ENCODE assay signal across 1 cellular context in genomic region chr9:124506931-124507879, GRCh38.
TF ChIP-seq lines count a peak whose summit lies in the region.

TSS of gene NR5A1 (minus strand) at chr9:124507399. CDS start at chr9:124503395, 4,004 bp downstream.

TF ChIP-seq in HepG2, 621 proteins besides CTCF, POLR2A, EP300 and RAD21 (continued from another document and continues in another):
- TF ChIP-seq HIVEP1 (CRISPR knock-in tag; IDR thresholded peaks at IDR 0.05) (no peak; the same call in 1 of the 2 replicates), ATRX (CRISPR knock-in tag; IDR thresholded peaks at IDR 0.05; ENCODE audit: borderline replicate concordance) (no peak), NCOR1 (IDR thresholded peaks at IDR 0.05; ENCODE audit: borderline replicate concordance, low read length) (no peak), ZNF720 (CRISPR knock-in tag; IDR thresholded peaks at IDR 0.05) (no peak), CBX1 (IDR thresholded peaks at IDR 0.05; ENCODE audit: low read depth) (no peak), DNMT1 (CRISPR knock-in tag; IDR thresholded peaks at IDR 0.05) (no peak), ZSCAN9 (CRISPR knock-in tag; IDR thresholded peaks at IDR 0.05; ENCODE audit: borderline replicate concordance) (0 out of 2 replicates have a peak, but pooled peaks have one; percentile 69), TOE1 (CRISPR knock-in tag; IDR thresholded peaks at IDR 0.05) (0 out of 2 replicates have a peak, but pooled peaks have one; percentile 39), ZNF263 (CRISPR knock-in tag; IDR thresholded peaks at IDR 0.05) (peak; percentile 56; the same call in 1 of the 2 replicates), ZNF746 (CRISPR knock-in tag; IDR thresholded peaks at IDR 0.05) (no peak), KIAA2018 (CRISPR knock-in tag; IDR thresholded peaks at IDR 0.05; ENCODE audit: borderline replicate concordance) (no peak), THAP9 (CRISPR knock-in tag; IDR thresholded peaks at IDR 0.05; ENCODE audit: borderline replicate concordance) (peak; percentile 56; the same call in 1 of the 2 replicates), NONO (IDR thresholded peaks at IDR 0.05) (no peak), NONO (CRISPR knock-in tag; conservative IDR thresholded peaks at IDR 0.05) (peak; percentile 69), SP2 (CRISPR knock-in tag; IDR thresholded peaks at IDR 0.05) (no peak), ATF4 (CRISPR knock-in tag; IDR thresholded peaks at IDR 0.05) (0 out of 4 replicates have a peak, but pooled peaks of 1 of the 2 experiments have one; percentile 20), HMGA1 (CRISPR knock-in tag; conservative IDR thresholded peaks at IDR 0.05) (no peak), SIX4 (CRISPR knock-in tag; IDR thresholded peaks at IDR 0.05) (no peak), ZNF660 (CRISPR knock-in tag; IDR thresholded peaks at IDR 0.05; ENCODE audit: borderline replicate concordance, low read depth) (no peak), ZNF773 (CRISPR knock-in tag; IDR thresholded peaks at IDR 0.05; ENCODE audit: borderline replicate concordance) (no peak), TGIF2 (CRISPR knock-in tag; IDR thresholded peaks at IDR 0.05) (peak; percentile 59; the same call in 1 of the 2 replicates), ZBTB44 (CRISPR knock-in tag; IDR thresholded peaks at IDR 0.05) (no peak), REL (CRISPR knock-in tag; conservative IDR thresholded peaks at IDR 0.05) (peak; percentile 81; the same call in 1 of the 2 replicates), CHCHD3 (CRISPR knock-in tag; IDR thresholded peaks at IDR 0.05) (peak; percentile 92), RFX5 (IDR thresholded peaks at IDR 0.05; ENCODE audit: low read depth, low read length) (no peak), TARDBP (CRISPR knock-in tag; IDR thresholded peaks at IDR 0.05) (no peak), CENPX (CRISPR knock-in tag; IDR thresholded peaks at IDR 0.05) (no peak), ZNF205 (CRISPR knock-in tag; IDR thresholded peaks at IDR 0.05) (no peak), HOXD1 (CRISPR knock-in tag; IDR thresholded peaks at IDR 0.05) (no peak), ZNF644 (CRISPR knock-in tag; IDR thresholded peaks at IDR 0.05; ENCODE audit: low read depth) (no peak), MXD4 (CRISPR knock-in tag; IDR thresholded peaks at IDR 0.05) (peak; percentile 76; the same call in 1 of the 2 replicates), ESRRA (CRISPR knock-in tag; IDR thresholded peaks at IDR 0.05; ENCODE audit: low read depth) (peak; percentile 56; the same call in 1 of the 2 replicates), NR2F6 (IDR thresholded peaks at IDR 0.05) (no peak), NR2F6 (CRISPR knock-in tag; IDR thresholded peaks at IDR 0.05) (no peak), ZNF432 (CRISPR knock-in tag; IDR thresholded peaks at IDR 0.05; ENCODE audit: borderline replicate concordance) (no peak), DDIT3 (CRISPR knock-in tag; IDR thresholded peaks at IDR 0.05) (no peak), ZNF274 (CRISPR knock-in tag; IDR thresholded peaks at IDR 0.05) (peak; percentile 39)
- TF ChIP-seq, protein P1, sequence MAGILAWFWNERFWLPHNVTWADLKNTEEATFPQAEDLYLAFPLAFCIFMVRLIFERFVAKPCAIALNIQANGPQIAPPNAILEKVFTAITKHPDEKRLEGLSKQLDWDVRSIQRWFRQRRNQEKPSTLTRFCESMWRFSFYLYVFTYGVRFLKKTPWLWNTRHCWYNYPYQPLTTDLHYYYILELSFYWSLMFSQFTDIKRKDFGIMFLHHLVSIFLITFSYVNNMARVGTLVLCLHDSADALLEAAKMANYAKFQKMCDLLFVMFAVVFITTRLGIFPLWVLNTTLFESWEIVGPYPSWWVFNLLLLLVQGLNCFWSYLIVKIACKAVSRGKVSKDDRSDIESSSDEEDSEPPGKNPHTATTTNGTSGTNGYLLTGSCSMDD (CRISPR knock-in tag; IDR thresholded peaks at IDR 0.05): no peak
- TF ChIP-seq, protein P2, sequence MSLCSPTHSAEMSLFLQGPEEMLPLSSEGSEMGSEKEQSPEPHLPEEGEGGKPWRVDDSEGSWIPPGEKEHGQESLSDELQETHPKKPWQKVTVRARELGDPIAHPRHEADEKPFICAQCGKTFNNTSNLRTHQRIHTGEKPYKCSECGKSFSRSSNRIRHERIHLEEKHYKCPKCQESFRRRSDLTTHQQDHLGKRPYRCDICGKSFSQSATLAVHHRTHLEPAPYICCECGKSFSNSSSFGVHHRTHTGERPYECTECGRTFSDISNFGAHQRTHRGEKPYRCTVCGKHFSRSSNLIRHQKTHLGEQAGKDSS (CRISPR knock-in tag; IDR thresholded peaks at IDR 0.05; ENCODE audit: borderline replicate concordance, low read depth): no peak
- TF ChIP-seq, protein P3, sequence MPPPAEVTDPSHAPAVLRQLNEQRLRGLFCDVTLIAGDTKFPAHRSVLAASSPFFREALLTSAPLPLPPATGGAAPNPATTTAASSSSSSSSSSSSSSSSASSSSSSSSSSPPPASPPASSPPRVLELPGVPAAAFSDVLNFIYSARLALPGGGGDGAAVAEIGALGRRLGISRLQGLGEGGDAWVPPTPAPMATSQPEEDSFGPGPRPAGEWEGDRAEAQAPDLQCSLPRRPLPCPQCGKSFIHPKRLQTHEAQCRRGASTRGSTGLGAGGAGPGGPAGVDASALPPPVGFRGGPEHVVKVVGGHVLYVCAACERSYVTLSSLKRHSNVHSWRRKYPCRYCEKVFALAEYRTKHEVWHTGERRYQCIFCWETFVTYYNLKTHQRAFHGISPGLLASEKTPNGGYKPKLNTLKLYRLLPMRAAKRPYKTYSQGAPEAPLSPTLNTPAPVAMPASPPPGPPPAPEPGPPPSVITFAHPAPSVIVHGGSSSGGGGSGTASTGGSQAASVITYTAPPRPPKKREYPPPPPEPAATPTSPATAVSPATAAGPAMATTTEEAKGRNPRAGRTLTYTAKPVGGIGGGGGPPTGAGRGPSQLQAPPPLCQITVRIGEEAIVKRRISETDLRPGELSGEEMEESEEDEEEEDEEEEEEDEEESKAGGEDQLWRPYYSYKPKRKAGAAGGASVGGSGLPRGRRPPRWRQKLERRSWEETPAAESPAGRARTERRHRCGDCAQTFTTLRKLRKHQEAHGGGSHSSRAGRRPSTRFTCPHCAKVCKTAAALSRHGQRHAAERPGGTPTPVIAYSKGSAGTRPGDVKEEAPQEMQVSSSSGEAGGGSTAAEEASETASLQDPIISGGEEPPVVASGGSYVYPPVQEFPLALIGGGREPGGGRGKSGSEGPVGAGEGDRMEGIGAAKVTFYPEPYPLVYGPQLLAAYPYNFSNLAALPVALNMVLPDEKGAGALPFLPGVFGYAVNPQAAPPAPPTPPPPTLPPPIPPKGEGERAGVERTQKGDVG (CRISPR knock-in tag; IDR thresholded peaks at IDR 0.05; ENCODE audit: borderline replicate concordance): peak; percentile 20; the same call in 1 of the 2 replicates
- TF ChIP-seq, protein P4, sequence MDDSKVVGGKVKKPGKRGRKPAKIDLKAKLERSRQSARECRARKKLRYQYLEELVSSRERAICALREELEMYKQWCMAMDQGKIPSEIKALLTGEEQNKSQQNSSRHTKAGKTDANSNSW (CRISPR knock-in tag; IDR thresholded peaks at IDR 0.05; ENCODE audit: borderline replicate concordance): 0 out of 2 replicates have a peak, but pooled peaks have one; percentile 59
